ENCODE assay signal across 28 cellular contexts in the genomic region with DNA sequence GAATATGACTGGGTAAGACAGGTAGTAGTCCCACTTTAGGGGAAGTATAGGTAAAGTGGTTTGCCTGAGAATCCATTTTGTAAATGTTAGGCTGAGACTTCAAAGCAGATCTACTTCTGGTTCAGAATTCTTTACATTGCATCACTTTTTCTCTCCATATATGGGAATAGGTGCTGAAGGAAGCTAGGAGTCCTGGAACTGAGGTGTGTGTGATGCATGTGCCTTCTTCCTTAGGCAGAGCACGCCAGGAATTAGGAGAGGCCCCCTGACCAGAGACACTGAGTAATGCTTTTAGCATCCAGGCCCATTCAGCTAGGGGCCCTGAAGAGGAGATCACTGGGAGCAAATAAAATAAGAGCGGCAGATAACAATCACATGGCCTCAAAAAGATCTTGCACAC.
"Had no signal": no experiment of that assay in that cellular context is flagged by ENCODE, and none has a peak within 500 bp of the region (broad histone marks: within the 10 kb centered on the region; RNA-seq: fewer than 3 reads in every experiment).

No MANE protein-coding gene starts in this region.

- H3K9me3 ChIP-seq: MG63, SJSA1 had no signal

- ATAC-seq: activated CD4-positive, alpha-beta T cell treated with anti-CD3 and anti-CD28 coated beads for 36 hours; activated T-helper 17 cell treated with anti-CD3 and anti-CD28 coated beads, Interleukin-2, amount 50 U/mL, for 72 hours; T-helper 17 cell had no signal

- FAIRE-seq: astrocyte, TTC549 had no signal

- H3K27ac ChIP-seq: cardiac muscle cell, Peyer's patch, RWPE1, SJSA1 had no signal

- DNase-seq: activated CD4-positive, alpha-beta memory T cell treated with anti-CD3 and anti-CD28 coated beads, Interleukin-2, amount 10 ng/mL, durations not matched to agents 7 days and 5 days; activated CD4-positive, alpha-beta T cell treated with anti-CD3 and anti-CD28 coated beads for 36 hours; activated CD4-positive, alpha-beta T cell treated with anti-CD3 and anti-CD28 coated beads, Interleukin-2, amount 50 U/mL, for 1 hour; activated gamma-delta T cell; activated naive CD4-positive, alpha-beta T cell treated with anti-CD3 and anti-CD28 coated beads for 36 hours; activated T-cell treated with anti-CD3 and anti-CD28 coated beads for 4 hours; activated T-cell treated with anti-CD3 and anti-CD28 coated beads, Interleukin-2, amount 50 U/mL, for 48 hours; amygdala; MG63; MV-4-11; NCI-H1092 treated with DMSO at 0.1 percent for 48 hours; NCI-H1417 treated with DMSO at 0.1 percent for 48 hours; NCI-H1694; NCI-H2029 treated with DMSO at 0.1 percent for 48 hours; NCI-H510A treated with DMSO at 0.1 percent for 48 hours; NCI-H69; Peyer's patch; SHP77; T-helper 17 cell; T-helper 9 cell had no signal

- H3K27me3 ChIP-seq: cardiac muscle cell, MG63, Peyer's patch, SJSA1 had no signal

- H3K4me3 ChIP-seq: cardiac muscle cell, MG63, Peyer's patch, SJSA1 had no signal

- H3K27me3 Mint-ChIP-seq: brain had no signal

- H3K4me1 ChIP-seq: Peyer's patch, SJSA1 had no signal

- H3K36me3 ChIP-seq: cardiac muscle cell, MG63, Peyer's patch, SJSA1 had no signal

- H3K36me3 Mint-ChIP-seq: brain had no signal

- H3K27ac Mint-ChIP-seq: activated CD4-positive, alpha-beta memory T cell treated with anti-CD3 and anti-CD28 coated beads, Interleukin-2, amount 10 ng/mL, durations not matched to agents 7 days and 5 days; activated CD4-positive, alpha-beta T cell treated with anti-CD3 and anti-CD28 coated beads for 36 hours; activated naive CD4-positive, alpha-beta T cell treated with anti-CD3 and anti-CD28 coated beads for 36 hours; activated naive CD8-positive, alpha-beta T cell; activated T-helper 17 cell treated with anti-CD3 and anti-CD28 coated beads, Interleukin-2, amount 50 U/mL, for 72 hours; brain; T-helper 17 cell had no signal

- H3K4me1 Mint-ChIP-seq: activated CD4-positive, alpha-beta memory T cell treated with anti-CD3 and anti-CD28 coated beads, Interleukin-2, amount 10 ng/mL, durations not matched to agents 7 days and 5 days; activated CD4-positive, alpha-beta T cell treated with anti-CD3 and anti-CD28 coated beads for 36 hours; activated T-helper 17 cell treated with anti-CD3 and anti-CD28 coated beads, Interleukin-2, amount 50 U/mL, for 72 hours; brain; T-helper 17 cell had no signal

- H3K4me3 Mint-ChIP-seq: activated CD4-positive, alpha-beta memory T cell treated with anti-CD3 and anti-CD28 coated beads, Interleukin-2, amount 10 ng/mL, durations not matched to agents 7 days and 5 days; activated CD4-positive, alpha-beta T cell treated with anti-CD3 and anti-CD28 coated beads for 36 hours; activated naive CD4-positive, alpha-beta T cell treated with anti-CD3 and anti-CD28 coated beads for 36 hours; activated naive CD8-positive, alpha-beta T cell; activated T-helper 17 cell treated with anti-CD3 and anti-CD28 coated beads, Interleukin-2, amount 50 U/mL, for 72 hours; brain; T-helper 17 cell had no signal
